ENCODE assay signal across 8 cellular contexts in the genomic region with DNA sequence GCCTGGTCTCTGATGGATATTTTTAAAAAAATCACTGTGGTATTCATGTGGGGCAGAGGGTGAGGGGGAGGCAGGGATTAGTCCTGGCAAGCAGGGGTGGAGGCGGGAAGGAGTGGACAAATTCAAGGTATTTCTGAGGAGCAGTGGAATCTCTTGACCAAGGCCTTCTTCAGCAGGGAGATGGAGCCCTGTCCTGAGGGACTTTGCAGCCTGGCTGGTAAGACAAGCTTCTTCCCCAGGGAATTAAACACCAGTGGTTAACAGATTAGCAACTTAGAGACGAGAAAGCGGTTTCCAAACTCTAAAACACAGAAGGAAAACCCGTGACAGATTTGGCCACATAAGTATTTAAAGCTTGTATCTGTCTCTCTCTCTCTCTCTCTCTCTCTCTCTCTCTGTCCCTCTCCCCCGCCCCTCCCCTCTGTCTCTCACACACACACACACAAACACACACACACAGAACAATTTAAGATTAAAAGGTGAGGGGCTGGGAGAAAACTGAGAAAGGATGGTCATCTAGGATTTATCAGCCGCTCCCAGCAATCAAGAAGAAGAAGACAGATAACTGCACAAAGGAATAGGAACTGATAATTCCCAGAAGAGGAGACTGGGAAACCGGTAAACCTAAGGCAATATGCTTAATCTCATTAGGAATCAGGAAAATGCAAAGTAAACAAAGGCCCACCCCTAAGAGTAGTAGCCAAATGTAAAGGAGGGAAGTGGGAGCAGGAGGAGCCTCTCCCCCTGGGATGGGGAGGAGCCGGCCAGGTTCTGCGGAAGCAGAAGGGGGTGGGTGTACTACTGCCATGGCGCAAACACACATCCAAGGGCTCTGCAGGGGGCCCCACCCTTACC. TPM values are rescaled to one million over a fixed set of nuclear protein-coding genes. Genes with fewer than 3 reads are reported as not detected.
A peak's percentile ranks its signal among the peaks of the same experiment; 100 is the strongest.
DNase-seq lines count a peak whose midpoint lies in the region; ATAC-seq, FAIRE-seq and TF ChIP-seq lines count a peak whose summit lies in the region.
"Not testable (repeated sequence)": the region's sequence is repeated elsewhere in the genome, so short reads cannot be mapped to it uniquely, and the experiment has no call there.

No MANE protein-coding gene starts in this region.

- in situ Hi-C loops in K562 (cut with MboI) = not testable (repeated sequence)

- H3K27me3 ChIP-seq in HUES48 (ENCODE audit: control insufficient read depth, insufficient read depth, low read length); K562 (ENCODE audit: control insufficient read depth in 2 of 2, insufficient read depth in 2 of 2, low read length in 2 of 2); neural progenitor cell; testis: not testable (repeated sequence)

- intact Hi-C loops in K562 (cut with micrococcal nuclease); testis (cut with DNase I; ENCODE audit: low total_unique reads): not testable (repeated sequence)

- H3K36me3 ChIP-seq in HUES48 (ENCODE audit: control insufficient read depth, insufficient read depth, low read length); K562 (ENCODE audit: control insufficient read depth, insufficient read depth, low read length); neural progenitor cell; testis (ENCODE audit: low read depth, missing control alignments): not testable (repeated sequence)

- H3K4me3 ChIP-seq in AG10803 (ENCODE audit: low read length); K562; neural progenitor cell; testis: not testable (repeated sequence)
- peak overlapping the region; percentile 40; the same call in 1 of the 2 replicates for H3K4me3 ChIP-seq in HUES48 (ENCODE audit: low read depth, low read length)

- CTCF ChIA-PET in K562 (lab: Yijun Ruan, JAX; ENCODE audit: low intra/inter-chr PET ratio) = not testable (repeated sequence)

- not testable (repeated sequence) for H3K9ac ChIP-seq in HUES48 (ENCODE audit: low read depth, low read length); neural progenitor cell
- H3K9ac ChIP-seq in K562 (ENCODE audit: insufficient read depth in 1 of 2, low read depth in 2 of 2, low read length in 2 of 2) = peak overlapping the region in 1 of 2 experiments; percentile 77; a peak in 2 of 4 replicates

- H3K27me3 Mint-ChIP-seq in neural progenitor cell (ENCODE audit: insufficient read depth, low read depth) = not testable (repeated sequence)

- H3K27ac ChIP-seq in HUES48 (ENCODE audit: low read depth, low read length) (peak overlapping the region; percentile 64), K562 (ENCODE audit: extremely low read depth, low read depth, low read length) (peak overlapping the region; percentile 38; the same call in 1 of the 3 replicates)
- H3K27ac ChIP-seq in neural progenitor cell, testis: not testable (repeated sequence)

- H3K4me2 ChIP-seq in K562 (ENCODE audit: insufficient read depth, low read length) (peak overlapping the region; percentile 63; the same call in 1 of the 2 replicates), neural progenitor cell (peak overlapping the region; percentile 55)

- not testable (repeated sequence) for TF ChIP-seq EP300 in K562 (IDR thresholded peaks at IDR 0.05; ENCODE audit: low read length)

- DNase-seq in AG10803 (ENCODE audit: low read depth) = peak; percentile 73
- peak; percentile 47 for DNase-seq in RPMI7951 (ENCODE audit: low read depth)
- DNase-seq in K562 (ENCODE audit: extremely low read depth in 1 of 4, low spot score in 3 of 4); neural progenitor cell (ENCODE audit: low spot score): not testable (repeated sequence)
- DNase-seq in fibroblast of gingiva (ENCODE audit: low read depth) = peak; percentile 62
- peak; percentile 57 for DNase-seq in islet precursor cell
- peak; percentile 13 for DNase-seq in testis

- not testable (repeated sequence) for TF ChIP-seq RAD21 in K562 (CRISPR knock-in tag; conservative IDR thresholded peaks at IDR 0.05 in 1 of 2, IDR thresholded peaks at IDR 0.05 in 1 of 2)

- ATAC-seq in K562 = peak; percentile 80

- not testable (repeated sequence) for H3K79me2 ChIP-seq in K562 (ENCODE audit: control insufficient read depth, insufficient read depth, low read length); neural progenitor cell (ENCODE audit: low read depth)

- H3K27ac Mint-ChIP-seq in neural progenitor cell = peak overlapping the region; percentile 57

- H3K9me3 Mint-ChIP-seq in neural progenitor cell = not testable (repeated sequence)

- H3K4me1 Mint-ChIP-seq in neural progenitor cell = peaks cover 25% of the 10 kb centered on the region

- not testable (repeated sequence) for H3K9me3 ChIP-seq in HUES48 (ENCODE audit: control insufficient read depth, insufficient read depth, low read length); K562 (replicated peaks; ENCODE audit: control insufficient read depth, insufficient read depth, low read depth, low read length); neural progenitor cell (ENCODE audit: low read depth); testis

- not testable (repeated sequence) for H3K36me3 Mint-ChIP-seq in neural progenitor cell

- H3K4me3 Mint-ChIP-seq in neural progenitor cell = not testable (repeated sequence)

- H4K20me1 ChIP-seq in K562 (replicated peaks; ENCODE audit: control insufficient read depth, insufficient read depth, low read length); neural progenitor cell (ENCODE audit: low read depth): not testable (repeated sequence)

- WGBS in K562 (ENCODE audit: insufficient coverage, low coverage, missing lambda C conversion rate) = 9% methylated on average over 7 of the region's 10 CpGs
- WGBS in testis, 2 donors = 65 to 73% methylated on average over 9 to 10 of the region's 10 CpGs

- FAIRE-seq in K562 (lab: Jason Lieb, UNC) = peak; percentile 80

- not testable (repeated sequence) for TF ChIP-seq CTCF in AG10803 (conservative IDR thresholded peaks at IDR 0.05; ENCODE audit: low read length); K562 (IDR thresholded peaks at IDR 0.05 in 2 of 3, conservative IDR thresholded peaks at IDR 0.05 in 1 of 3; ENCODE audit: insufficient read depth in 2 of 3, low read depth in 1 of 3, low read length in 3 of 3); neural progenitor cell (IDR thresholded peaks at IDR 0.05); testis (IDR thresholded peaks at IDR 0.05)

- H3K9me1 ChIP-seq in K562 (ENCODE audit: control insufficient read depth, insufficient read depth, low read length) = not testable (repeated sequence)

- H2AFZ ChIP-seq in K562 (ENCODE audit: low read depth, low read length) (peak overlapping the region; percentile 90), neural progenitor cell (replicated peaks) (peak overlapping the region; percentile 63)

- POLR2A ChIA-PET in K562 (lab: Yijun Ruan, JAX) = interaction anchor here (0.5 to 1.0 kb wide), 2 partner anchors 12 to 112 kb away, joined by 3 to 4 read pairs; no protein-coding TSS in a partner anchor

- H3F3A ChIP-seq in neural progenitor cell (ENCODE audit: low read depth) = not testable (repeated sequence)

- peaks cover 12% of the 10 kb centered on the region for H3K4me1 ChIP-seq in HUES48 (ENCODE audit: control insufficient read depth, insufficient read depth, low read length)
- peaks cover 19 to 43% of the 10 kb centered on the region in 2 experiments for H3K4me1 ChIP-seq in K562 (replicated peaks in 1 of 2; ENCODE audit: control insufficient read depth in 2 of 2, insufficient read depth in 2 of 2, low read length in 2 of 2)
- H3K4me1 ChIP-seq in neural progenitor cell, testis: not testable (repeated sequence)

- TF ChIP-seq POLR2A in K562 (conservative IDR thresholded peaks at IDR 0.05); testis (IDR thresholded peaks at IDR 0.05): not testable (repeated sequence)

- not testable (repeated sequence) for BruUV-seq in K562 (replicated peaks; lab: Mats Ljungman, UMichigan)

RNA-seq across cellular contexts. Expression of gene BCAS4, which starts 27.7 kb away (rescaled TPM):
- total RNA-seq in RPMI7951 (2014; rRNA removed; shearing (Covaris generic)) = 5.9 and 11.6 TPM in 2 replicates
- total RNA-seq in K562 (2011; cell fraction: chromatin; rRNA removed; ENCODE audit: low replicate concordance) = 2.3 and 2.5 TPM in 2 replicates
- 0.26 and 1.0 TPM in 2 replicates for total RNA-seq in K562 (2011; cell fraction: nucleolus; rRNA removed)
- total RNA-seq in K562 (2011; cell fraction: nucleoplasm; rRNA removed) = 1.8 and 2.7 TPM in 2 replicates
- 2.3 and 2.9 TPM in 2 replicates for total RNA-seq in K562 (2014; rRNA removed)
- total RNA-seq in K562 (2014; rRNA removed; fragmentation: Illumina TruSeq; extraction: Trizol) = 0.47 and 0.64 TPM in 2 replicates
- 0.34 and 0.36 TPM in 2 replicates for total RNA-seq in K562 (2015; rRNA removed; fragmentation: Illumina TruSeq; extraction: Trizol)
- 1.5 and 2.0 TPM in 2 replicates for total RNA-seq in K562 (2021)
- 0.65 and 1.1 TPM in 2 replicates for polyA plus RNA-seq in K562 (2011; rRNA removed)
- 1.2 and 2.1 TPM in 2 replicates for polyA plus RNA-seq in K562 (2011; cell fraction: cytosol; rRNA removed)
- polyA plus RNA-seq in K562 (2011; cell fraction: nucleus; rRNA removed) = 0.27 and 0.70 TPM in 2 replicates
- 0.87 and 1.4 TPM in 2 replicates for polyA plus RNA-seq in K562 (2012)
- polyA plus RNA-seq in K562 (2014; fragmentation: Illumina TruSeq; extraction: Trizol) = 0.25 and 1.5 TPM in 2 replicates
- under 1 TPM; 0.15 to 0.20 TPM for polyA plus RNA-seq in K562 (2014; fragmentation: Nextera tagmentation; extraction: Ambion mirVana)
- 0.40 and 2.1 TPM in 2 replicates for polyA plus RNA-seq in K562 (2014; rRNA removed)
- 0.06 and 0.63 TPM in 2 replicates for polyA minus RNA-seq in K562 (2011; rRNA and poly(A)+ RNA removed)
- not detected in 2 replicates for polyA minus RNA-seq in K562 (2011; cell fraction: cytosol; rRNA and poly(A)+ RNA removed)
- polyA minus RNA-seq in K562 (2011; cell fraction: nucleus; rRNA and poly(A)+ RNA removed) = 0.22 and 1.2 TPM in 2 replicates
- total RNA-seq in neural progenitor cell (ENCODE audit: low replicate concordance) = 15.3 and 24.1 TPM in 2 replicates
- 10 to 100 TPM in 1 of 2 donors, 1 to 10 TPM in 1; 7.6 to 10.8 TPM for total RNA-seq in testis
- 5.8 TPM for polyA plus RNA-seq in testis (ENCODE audit: insufficient read depth, low read depth, low replicate concordance)

RNA-seq across cellular contexts. Expression of gene PARD6B, which starts 35.8 kb away (rescaled TPM):
- 5.5 and 6.2 TPM in 2 replicates for total RNA-seq in RPMI7951 (2014; rRNA removed; shearing (Covaris generic))
- total RNA-seq in K562 (2011; cell fraction: chromatin; rRNA removed; ENCODE audit: low replicate concordance) = 9.8 and 24.9 TPM in 2 replicates
- 5.3 and 6.2 TPM in 2 replicates for total RNA-seq in K562 (2011; cell fraction: nucleolus; rRNA removed)
- 12.7 and 15.3 TPM in 2 replicates for total RNA-seq in K562 (2011; cell fraction: nucleoplasm; rRNA removed)
- total RNA-seq in K562 (2014; rRNA removed) (5.5 and 5.9 TPM in 2 replicates), K562 (2014; rRNA removed; fragmentation: Illumina TruSeq; extraction: Trizol) (10.4 and 12.7 TPM in 2 replicates), K562 (2015; rRNA removed; fragmentation: Illumina TruSeq; extraction: Trizol) (9.0 and 9.8 TPM in 2 replicates), K562 (2021) (12.0 and 12.3 TPM in 2 replicates), neural progenitor cell (ENCODE audit: low replicate concordance) (31.0 and 45.7 TPM in 2 replicates), testis (10 to 100 TPM; 15.4 to 17.0 TPM)
- polyA plus RNA-seq in K562 (2011; rRNA removed) (4.5 and 5.3 TPM in 2 replicates), K562 (2014; fragmentation: Illumina TruSeq; extraction: Trizol) (1.7 and 2.5 TPM in 2 replicates), K562 (2014; fragmentation: Nextera tagmentation; extraction: Ambion mirVana) (1 to 10 TPM; 2.7 to 7.4 TPM), K562 (2014; rRNA removed) (2.5 and 2.6 TPM in 2 replicates), testis (ENCODE audit: insufficient read depth, low read depth, low replicate concordance) (3.8 TPM)
- 1.5 and 2.7 TPM in 2 replicates for polyA plus RNA-seq in K562 (2011; cell fraction: cytosol; rRNA removed)
- polyA plus RNA-seq in K562 (2011; cell fraction: nucleus; rRNA removed) = 1.9 and 2.6 TPM in 2 replicates
- 0.96 and 1.2 TPM in 2 replicates for polyA plus RNA-seq in K562 (2012)
- 10.1 and 10.3 TPM in 2 replicates for polyA minus RNA-seq in K562 (2011; rRNA and poly(A)+ RNA removed)
- polyA minus RNA-seq in K562 (2011; cell fraction: cytosol; rRNA and poly(A)+ RNA removed) = 5.6 and 5.7 TPM in 2 replicates
- 2.2 and 3.1 TPM in 2 replicates for polyA minus RNA-seq in K562 (2011; cell fraction: nucleus; rRNA and poly(A)+ RNA removed)
